ENCODE assay signal across 8 cellular contexts in genomic region chr7:29243777-29244655, GRCh38.
DNase-seq lines count a peak whose midpoint lies in the region; ATAC-seq lines count a peak whose summit lies in the region.

No MANE protein-coding gene starts in this region.

- H3K36me3 Mint-ChIP-seq in activated naive CD8-positive, alpha-beta T cell treated with anti-CD3 and anti-CD28 coated beads, Interleukin-2, amount 50 U/mL, for 24 hours (ENCODE audit: low read depth): no peaks in the 10 kb centered on the region

- peak overlapping the region; percentile 30 for H3K27ac Mint-ChIP-seq in activated naive CD8-positive, alpha-beta T cell treated with anti-CD3 and anti-CD28 coated beads, Interleukin-2, amount 50 U/mL, for 24 hours

- DNase-seq in DMS53 (lab: John Stamatoyannopoulos, UW) (peak; percentile 55), DMS53 treated with DMSO at 0.1 percent for 48 hours (lab: John Stamatoyannopoulos, UW; ENCODE audit: unreplicated experiment) (no peak), NOMO-1 treated with dmso at 0.1 percent for 144 hours (lab: John Stamatoyannopoulos, UW; ENCODE audit: unreplicated experiment) (peak; percentile 60), NCI-H2107 treated with DMSO at 0.1 percent for 48 hours (lab: John Stamatoyannopoulos, UW; ENCODE audit: unreplicated experiment) (no peak), NK-92 (lab: John Stamatoyannopoulos, UW; ENCODE audit: unreplicated experiment) (no peak)
- peak; percentile 42 for DNase-seq in activated naive CD8-positive, alpha-beta T cell treated with anti-CD3 and anti-CD28 coated beads, Interleukin-2, amount 50 U/mL, for 24 hours
- DNase-seq in stimulated activated CD4-positive, alpha-beta T cell treated with anti-CD3 and anti-CD28 coated beads, TNF-alpha, amount 100 ng/mL, for 48 hours (ENCODE audit: low read depth in 3 of 3): peak; percentile 25 to 48 (median 44)
- no peak for DNase-seq in NK-92 treated with Interleukin-12 subunit alpha and Interleukin-12 subunit beta, amount 100 ng/mL, for 24 hours (lab: John Stamatoyannopoulos, UW)

- peaks cover 4% of the 10 kb centered on the region for H3K9me3 Mint-ChIP-seq in activated naive CD8-positive, alpha-beta T cell treated with anti-CD3 and anti-CD28 coated beads, Interleukin-2, amount 50 U/mL, for 24 hours

- H3K4me1 Mint-ChIP-seq in activated naive CD8-positive, alpha-beta T cell treated with anti-CD3 and anti-CD28 coated beads, Interleukin-2, amount 50 U/mL, for 24 hours: peaks cover 30% of the 10 kb centered on the region

- no peaks in the 10 kb centered on the region for H3K27me3 Mint-ChIP-seq in activated naive CD8-positive, alpha-beta T cell treated with anti-CD3 and anti-CD28 coated beads, Interleukin-2, amount 50 U/mL, for 24 hours

- peak overlapping the region; percentile 44 for H3K4me3 Mint-ChIP-seq in activated naive CD8-positive, alpha-beta T cell treated with anti-CD3 and anti-CD28 coated beads, Interleukin-2, amount 50 U/mL, for 24 hours

- peak; percentile 99 for ATAC-seq in activated naive CD8-positive, alpha-beta T cell treated with anti-CD3 and anti-CD28 coated beads, Interleukin-2, amount 50 U/mL, for 24 hours

Comparison
In these comparisons a context has a peak if more than half of its experiments do, and no peak if none do; other contexts are left out.
1. DNase-seq: peak in DMS53 (single experiment), NOMO-1 treated with dmso at 0.1 percent for 144 hours (single experiment), activated naive CD8-positive, alpha-beta T cell treated with anti-CD3 and anti-CD28 coated beads, Interleukin-2, amount 50 U/mL, for 24 hours (single experiment) and stimulated activated CD4-positive, alpha-beta T cell treated with anti-CD3 and anti-CD28 coated beads, TNF-alpha, amount 100 ng/mL, for 48 hours (3 of 3); none in DMS53 treated with DMSO at 0.1 percent for 48 hours (single experiment), NCI-H2107 treated with DMSO at 0.1 percent for 48 hours (single experiment), NK-92 treated with Interleukin-12 subunit alpha and Interleukin-12 subunit beta, amount 100 ng/mL, for 24 hours (single experiment) and NK-92 (single experiment).